In the genomic region with DNA sequence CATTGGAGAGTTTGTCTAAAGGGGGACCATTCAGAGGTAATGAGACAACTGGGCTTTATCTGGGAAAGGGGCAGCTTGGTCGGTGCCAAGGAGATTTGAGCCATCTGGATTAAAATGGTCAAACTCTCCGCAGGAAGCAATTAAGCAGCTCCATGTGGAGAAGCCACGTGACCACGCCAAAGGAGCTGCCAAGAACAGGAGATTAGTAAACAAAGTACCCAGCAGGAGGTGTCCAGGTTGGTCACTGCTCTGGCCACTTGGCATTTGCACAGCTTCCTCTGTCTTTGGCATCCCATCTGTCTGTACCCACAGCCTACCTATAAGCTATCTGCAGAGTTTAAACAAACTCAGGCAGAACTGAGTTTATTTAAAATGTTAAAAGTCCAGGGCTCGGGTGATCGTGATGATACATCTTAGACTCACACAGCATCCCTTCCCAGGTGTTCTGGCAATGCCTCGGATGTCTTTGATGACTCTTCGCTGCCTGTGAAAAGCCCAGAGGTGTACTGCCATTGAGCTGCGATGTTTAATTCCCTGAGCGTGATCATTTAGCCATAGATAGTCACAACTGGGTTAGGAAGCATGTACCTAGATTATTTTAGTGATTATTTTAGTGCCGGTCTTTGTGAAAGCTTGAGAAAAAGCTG, we compare ENCODE assay signal across 15 cellular contexts.
DNase-seq lines count a peak whose midpoint lies in the region; ATAC-seq lines count a peak whose summit lies in the region.
"Had no signal": no experiment of that assay in that cellular context is flagged by ENCODE, and none has a peak within 500 bp of the region (broad histone marks: within the 10 kb centered on the region; RNA-seq: fewer than 3 reads in every experiment).

No MANE protein-coding gene starts in this region.

- peak; percentile 41 for DNase-seq in H4 (ENCODE audit: low spot score)
- peak; percentile 96 for DNase-seq in NCI-H146 (lab: John Stamatoyannopoulos, UW)
- DNase-seq in anterior cingulate cortex (lab: John Stamatoyannopoulos, UW) = peak in 35 of 58 donors; percentile 5 to 83 (median 37)
- DNase-seq in left lobe of liver (ENCODE audit: low spot score) = no peak
- DNase-seq in Kasumi-1 (lab: John Stamatoyannopoulos, UW) = no peak
- no peak for DNase-seq in activated CD4-positive, alpha-beta T cell treated with anti-CD3 and anti-CD28 coated beads, Interleukin-2, amount 50 U/mL, for 1 hour
- DNase-seq: activated naive CD8-positive, alpha-beta T cell treated with anti-CD3 and anti-CD28 coated beads, Interleukin-2, amount 10 ng/mL, durations not matched to agents 7 days and 5 days; AML-193; mesendoderm; NCI-H1436 treated with DMSO at 0.1 percent for 48 hours; NCI-H446 treated with DMSO at 0.1 percent for 48 hours; PC-9; small intestine; stimulated activated CD4-positive, alpha-beta T cell treated with anti-CD3 and anti-CD28 coated beads, Interleukin-4, amount 100 ng/mL, for 24 hours had no signal

- peak; percentile 23 for ATAC-seq in left lobe of liver
- ATAC-seq in HG02970 (IDR thresholded peaks at IDR 0.05; ENCODE audit: low FRiP score, unreplicated experiment) = no peak

Comparison
In these comparisons a context has a peak if more than half of its experiments do, and no peak if none do; other contexts are left out.
1. DNase-seq: peak in H4 (single experiment), NCI-H146 (single experiment) and anterior cingulate cortex (35 of 58); none in left lobe of liver (single experiment), Kasumi-1 (0 of 2) and activated CD4-positive, alpha-beta T cell treated with anti-CD3 and anti-CD28 coated beads, Interleukin-2, amount 50 U/mL, for 1 hour (single experiment).